26 cellular contexts compared by ENCODE assay signal in genomic region chr15:86009727-86010126, GRCh38.
"Had no signal": no experiment of that assay in that cellular context is flagged by ENCODE, and none has a peak within 500 bp of the region (broad histone marks: within the 10 kb centered on the region; RNA-seq: fewer than 3 reads in every experiment).

No MANE protein-coding gene starts in this region.

- H3K4me3 Mint-ChIP-seq: activated CD4-positive, alpha-beta T cell treated with anti-CD3 and anti-CD28 coated beads, Interleukin-2, amount 10 ng/mL, durations not matched to agents 7 days and 5 days; activated CD8-positive, alpha-beta memory T cell treated with anti-CD3 and anti-CD28 coated beads, Interleukin-2, amount 10 ng/mL, durations not matched to agents 7 days and 5 days; activated CD8-positive, alpha-beta T cell treated with anti-CD3 and anti-CD28 coated beads for 36 hours; activated naive CD4-positive, alpha-beta T cell treated with anti-CD3 and anti-CD28 coated beads, Interleukin-2, amount 10 ng/mL, durations not matched to agents 7 days and 5 days; endodermal cell; mesothelial cell of epicardium; natural killer cell; stimulated activated naive CD8-positive, alpha-beta T cell treated with anti-CD3 and anti-CD28 coated beads, Interleukin-15, amount 100 ng/mL, for 72 hours had no signal

- H3K27me3 Mint-ChIP-seq: activated CD4-positive, alpha-beta T cell treated with anti-CD3 and anti-CD28 coated beads, Interleukin-2, amount 10 ng/mL, durations not matched to agents 7 days and 5 days; activated CD8-positive, alpha-beta memory T cell treated with anti-CD3 and anti-CD28 coated beads, Interleukin-2, amount 10 ng/mL, durations not matched to agents 7 days and 5 days; activated CD8-positive, alpha-beta T cell treated with anti-CD3 and anti-CD28 coated beads for 36 hours had no signal

- ATAC-seq: activated CD4-positive, CD25-positive, alpha-beta regulatory T cell treated with anti-CD3 and anti-CD28 coated beads, Interleukin-2, amount 50 U/mL, for 24 hours; activated CD8-positive, alpha-beta memory T cell treated with anti-CD3 and anti-CD28 coated beads, Interleukin-2, amount 10 ng/mL, durations not matched to agents 7 days and 5 days; activated CD8-positive, alpha-beta T cell treated with anti-CD3 and anti-CD28 coated beads for 36 hours; gastrocnemius medialis; natural killer cell; stimulated activated naive CD8-positive, alpha-beta T cell treated with anti-CD3 and anti-CD28 coated beads, Interleukin-15, amount 100 ng/mL, for 72 hours had no signal

- H3K4me3 ChIP-seq: cardiac muscle cell, esophagus squamous epithelium, gastrocnemius medialis, left ventricle myocardium inferior, ovary, prostate gland, right atrium auricular region, suprapubic skin, tibial nerve had no signal

- H3K4me1 Mint-ChIP-seq: activated CD4-positive, alpha-beta T cell treated with anti-CD3 and anti-CD28 coated beads, Interleukin-2, amount 10 ng/mL, durations not matched to agents 7 days and 5 days; activated CD8-positive, alpha-beta memory T cell treated with anti-CD3 and anti-CD28 coated beads, Interleukin-2, amount 10 ng/mL, durations not matched to agents 7 days and 5 days; activated naive CD4-positive, alpha-beta T cell treated with anti-CD3 and anti-CD28 coated beads, Interleukin-2, amount 10 ng/mL, durations not matched to agents 7 days and 5 days; endodermal cell; mesothelial cell of epicardium; stimulated activated naive CD8-positive, alpha-beta T cell treated with anti-CD3 and anti-CD28 coated beads, Interleukin-15, amount 100 ng/mL, for 72 hours had no signal

- H3K27ac ChIP-seq: cardiac muscle cell, esophagus squamous epithelium, gastrocnemius medialis, left ventricle myocardium inferior, neutrophil, ovary, prostate gland, right atrium auricular region, suprapubic skin, tibial nerve had no signal

- H3K36me3 ChIP-seq: cardiac muscle cell, esophagus squamous epithelium, gastrocnemius medialis, left ventricle myocardium inferior, neutrophil, ovary, prostate gland, right atrium auricular region, suprapubic skin, tibial nerve had no signal

- H3K36me3 Mint-ChIP-seq: activated CD8-positive, alpha-beta memory T cell treated with anti-CD3 and anti-CD28 coated beads, Interleukin-2, amount 10 ng/mL, durations not matched to agents 7 days and 5 days; activated naive CD4-positive, alpha-beta T cell treated with anti-CD3 and anti-CD28 coated beads, Interleukin-2, amount 10 ng/mL, durations not matched to agents 7 days and 5 days; mesothelial cell of epicardium; natural killer cell had no signal

- H3K27me3 ChIP-seq: cardiac muscle cell, gastrocnemius medialis, ovary, right atrium auricular region, suprapubic skin, tibial nerve had no signal

- H3K9me3 Mint-ChIP-seq: activated CD4-positive, alpha-beta T cell treated with anti-CD3 and anti-CD28 coated beads, Interleukin-2, amount 10 ng/mL, durations not matched to agents 7 days and 5 days; activated CD8-positive, alpha-beta T cell treated with anti-CD3 and anti-CD28 coated beads for 36 hours; activated naive CD4-positive, alpha-beta T cell treated with anti-CD3 and anti-CD28 coated beads, Interleukin-2, amount 10 ng/mL, durations not matched to agents 7 days and 5 days; endodermal cell; mesothelial cell of epicardium; natural killer cell; stimulated activated naive CD8-positive, alpha-beta T cell treated with anti-CD3 and anti-CD28 coated beads, Interleukin-15, amount 100 ng/mL, for 72 hours had no signal

- H3K9me3 ChIP-seq: esophagus squamous epithelium, gastrocnemius medialis, left ventricle myocardium inferior, neutrophil, ovary, prostate gland, right atrium auricular region, suprapubic skin, tibial nerve had no signal

- DNase-seq: activated CD4-positive, alpha-beta T cell treated with anti-CD3 and anti-CD28 coated beads, Interleukin-2, amount 10 ng/mL, durations not matched to agents 7 days and 5 days; activated CD8-positive, alpha-beta memory T cell treated with anti-CD3 and anti-CD28 coated beads, Interleukin-2, amount 10 ng/mL, durations not matched to agents 7 days and 5 days; activated CD8-positive, alpha-beta T cell treated with anti-CD3 and anti-CD28 coated beads for 36 hours; activated effector memory CD4-positive, alpha-beta T cell treated with anti-CD3 and anti-CD28 coated beads, Interleukin-2, amount 50 U/mL, for 16 hours; activated naive CD4-positive, alpha-beta T cell treated with anti-CD3 and anti-CD28 coated beads, Interleukin-2, amount 10 ng/mL, durations not matched to agents 7 days and 5 days; activated T-cell treated with anti-CD3 and anti-CD28 coated beads for 4 hours; amygdala; cortex of kidney; endodermal cell; esophagus squamous epithelium; gastrocnemius medialis; head of caudate nucleus; hypothalamus; left ventricle myocardium inferior; natural killer cell; ovary; stimulated activated CD4-positive, alpha-beta T cell treated with anti-CD3 and anti-CD28 coated beads, Interleukin-4, amount 100 ng/mL, for 24 hours; stimulated activated naive CD8-positive, alpha-beta T cell treated with anti-CD3 and anti-CD28 coated beads, Interleukin-15, amount 100 ng/mL, for 72 hours had no signal

- H3K4me1 ChIP-seq: esophagus squamous epithelium, gastrocnemius medialis, left ventricle myocardium inferior, prostate gland, right atrium auricular region, suprapubic skin, tibial nerve had no signal

- H3K27ac Mint-ChIP-seq: activated CD4-positive, alpha-beta T cell treated with anti-CD3 and anti-CD28 coated beads, Interleukin-2, amount 10 ng/mL, durations not matched to agents 7 days and 5 days; activated CD8-positive, alpha-beta memory T cell treated with anti-CD3 and anti-CD28 coated beads, Interleukin-2, amount 10 ng/mL, durations not matched to agents 7 days and 5 days; activated CD8-positive, alpha-beta T cell treated with anti-CD3 and anti-CD28 coated beads for 36 hours; activated naive CD4-positive, alpha-beta T cell treated with anti-CD3 and anti-CD28 coated beads, Interleukin-2, amount 10 ng/mL, durations not matched to agents 7 days and 5 days; endodermal cell; mesothelial cell of epicardium; natural killer cell; stimulated activated naive CD8-positive, alpha-beta T cell treated with anti-CD3 and anti-CD28 coated beads, Interleukin-15, amount 100 ng/mL, for 72 hours had no signal
